ENCODE assay signal across 25 cellular contexts in the genomic region with DNA sequence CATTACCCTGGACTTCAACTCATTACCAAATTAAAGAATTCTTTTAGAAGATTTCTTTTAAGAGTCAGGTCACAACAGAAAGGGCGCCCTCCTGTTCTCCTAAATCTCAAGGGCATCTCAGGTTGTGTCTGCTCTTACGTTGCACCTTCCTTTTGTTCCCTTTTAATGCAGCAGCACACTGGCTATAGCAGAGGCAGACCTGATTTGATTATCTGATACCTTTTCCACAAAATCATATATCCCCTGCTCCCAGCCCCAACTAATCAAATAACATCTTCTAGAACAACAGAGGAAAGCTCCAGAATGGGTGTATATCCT. TPM values are rescaled to one million over a fixed set of nuclear protein-coding genes. Genes with fewer than 3 reads are reported as not detected.
DNase-seq lines count a peak whose midpoint lies in the region; ATAC-seq, FAIRE-seq and TF ChIP-seq lines count a peak whose summit lies in the region.
"Had no signal": no experiment of that assay in that cellular context is flagged by ENCODE, and none has a peak within 500 bp of the region (broad histone marks: within the 10 kb centered on the region; RNA-seq: fewer than 3 reads in every experiment).

No MANE protein-coding gene starts in this region.

- H3K14ac ChIP-seq in H1 (ENCODE audit: insufficient read length): no peak overlapping the region

- H2BK120ac ChIP-seq in H1 (replicated peaks; ENCODE audit: low read depth, low read length): no peak overlapping the region

- no peaks in the 10 kb centered on the region for H3K27me3 Mint-ChIP-seq in CD4-positive, alpha-beta T cell
- H3K27me3 Mint-ChIP-seq in CD8-positive, alpha-beta memory T cell: no peaks in the 10 kb centered on the region
- no peaks in the 10 kb centered on the region for H3K27me3 Mint-ChIP-seq in activated CD8-positive, alpha-beta T cell treated with anti-CD3 and anti-CD28 coated beads for 36 hours
- H3K27me3 Mint-ChIP-seq: activated naive CD8-positive, alpha-beta T cell treated with anti-CD3 and anti-CD28 coated beads, Interleukin-2, amount 10 ng/mL, durations not matched to agents 7 days and 5 days; dendritic cell treated with granulocyte-macrophage colony-stimulating factor and Interleukin-4, amounts not matched to agents 40 ng/mL and 50 ng/mL, for 4 days had no signal

- H3K27ac ChIP-seq in CD4-positive, alpha-beta T cell (ENCODE audit: low read depth, low read length): no peak overlapping the region
- no peak overlapping the region for H3K27ac ChIP-seq in CD8-positive, alpha-beta memory T cell (ENCODE audit: low read depth, low read length)
- no peak overlapping the region for H3K27ac ChIP-seq in H1 (ENCODE audit: low read depth, low read length)
- H3K27ac ChIP-seq: brain microvascular endothelial cell had no signal

- no peak for TF ChIP-seq RAD21 in H1 (IDR thresholded peaks at IDR 0.05 in 1 of 2, conservative IDR thresholded peaks at IDR 0.05 in 1 of 2; ENCODE audit: low read depth in 2 of 2, low read length in 2 of 2)

- no peak overlapping the region for H4K8ac ChIP-seq in H1 (ENCODE audit: extremely low read depth, insufficient read depth, low read length)

- H4K91ac ChIP-seq in H1 (replicated peaks; ENCODE audit: insufficient read length, low read length): no peak overlapping the region

- ATAC-seq in CD4-positive, alpha-beta T cell (ENCODE audit: poor library complexity): no peak
- no peak for ATAC-seq in activated CD8-positive, alpha-beta T cell treated with anti-CD3 and anti-CD28 coated beads for 36 hours
- no peak for ATAC-seq in HG03520 (IDR thresholded peaks at IDR 0.05; ENCODE audit: unreplicated experiment)
- no peak for ATAC-seq in GM18520 (IDR thresholded peaks at IDR 0.05; ENCODE audit: unreplicated experiment)
- ATAC-seq: HCT116, heart left ventricle had no signal

- no peaks in the 10 kb centered on the region for H3K27me3 ChIP-seq in CD4-positive, alpha-beta T cell (ENCODE audit: control insufficient read depth, insufficient read depth, low read length)
- no peaks in the 10 kb centered on the region for H3K27me3 ChIP-seq in CD8-positive, alpha-beta memory T cell (ENCODE audit: insufficient read depth, low read length, poor library complexity, severe bottlenecking)
- H3K27me3 ChIP-seq in H1 (replicated peaks in 1 of 4; ENCODE audit: control insufficient read depth in 3 of 4, extremely low read depth in 1 of 4, insufficient read depth in 3 of 4, low read length in 3 of 4): no peaks in the 10 kb centered on the region
- H3K27me3 ChIP-seq: brain microvascular endothelial cell, heart left ventricle had no signal

- no peak overlapping the region for H3K4me3 Mint-ChIP-seq in CD4-positive, alpha-beta T cell
- peak overlapping the region in 3 of 7 donors; percentile 1 to 10 (median 8) for H3K4me3 Mint-ChIP-seq in CD8-positive, alpha-beta memory T cell
- H3K4me3 Mint-ChIP-seq in activated CD8-positive, alpha-beta T cell treated with anti-CD3 and anti-CD28 coated beads for 36 hours: peak overlapping the region; percentile 38
- H3K4me3 Mint-ChIP-seq: activated naive CD8-positive, alpha-beta T cell treated with anti-CD3 and anti-CD28 coated beads, Interleukin-2, amount 10 ng/mL, durations not matched to agents 7 days and 5 days; dendritic cell treated with granulocyte-macrophage colony-stimulating factor and Interleukin-4, amounts not matched to agents 40 ng/mL and 50 ng/mL, for 4 days had no signal

- H3K9ac ChIP-seq in H1 (replicated peaks in 1 of 4; ENCODE audit: extremely low read depth in 1 of 4, low read depth in 3 of 4, low read length in 3 of 4): no peak overlapping the region
- H3K9ac ChIP-seq: SK-N-SH had no signal

- H3K4ac ChIP-seq in H1 (replicated peaks; ENCODE audit: insufficient read length, low read depth, low read length): no peak overlapping the region

- no peak overlapping the region for H2AK5ac ChIP-seq in H1 (ENCODE audit: low read depth, low read length)

- CTCF ChIA-PET in CD4-positive, alpha-beta T cell (lab: Charles Lee): no interaction called here
- CTCF ChIA-PET in CD8-positive, alpha-beta memory T cell (lab: Charles Lee): interaction anchor here (1.2 to 4.8 kb wide), 5 partner anchors 9 to 43 kb away, joined by 3 to 29 read pairs (median 4); no protein-coding TSS in a partner anchor
- CTCF ChIA-PET in activated CD8-positive, alpha-beta T cell treated with anti-CD3 and anti-CD28 coated beads for 36 hours (lab: Charles Lee): interaction anchor here (0.9 to 2.4 kb wide), 8 partner anchors 10 to 1481 kb away, joined by 3 to 11 read pairs (median 4); no protein-coding TSS in a partner anchor
- CTCF ChIA-PET in H1 (lab: Charles Lee; ENCODE audit: partially characterized antibody): interaction anchor here (0.5 to 2.3 kb wide), 7 partner anchors 9 to 178 kb away, joined by 3 to 7 read pairs (median 4); a partner anchor contains a TSS

- no peak overlapping the region; the same call in 1 of the 2 replicates for H2BK15ac ChIP-seq in H1 (ENCODE audit: low read length)

- H3K23ac ChIP-seq in H1 (ENCODE audit: insufficient read length): no peak overlapping the region

- no peaks in the 10 kb centered on the region for H3K36me3 ChIP-seq in CD8-positive, alpha-beta memory T cell (ENCODE audit: insufficient read depth, low read length)
- no peaks in the 10 kb centered on the region for H3K36me3 ChIP-seq in H1 (ENCODE audit: control insufficient read depth in 2 of 4, insufficient read depth in 4 of 4, low read length in 3 of 4)
- H3K36me3 ChIP-seq: brain microvascular endothelial cell had no signal

- peaks cover 42% of the 10 kb centered on the region for H3K4me1 Mint-ChIP-seq in CD4-positive, alpha-beta T cell (ENCODE audit: low read depth)
- peaks cover 70 to 93% (median 91%) of the 10 kb centered on the region in 3 donors for H3K4me1 Mint-ChIP-seq in CD8-positive, alpha-beta memory T cell
- H3K4me1 Mint-ChIP-seq in activated CD8-positive, alpha-beta T cell treated with anti-CD3 and anti-CD28 coated beads for 36 hours (ENCODE audit: low read depth): peaks cover 78% of the 10 kb centered on the region

- H3K4me3 ChIP-seq in CD8-positive, alpha-beta memory T cell (ENCODE audit: low read length): no peak overlapping the region
- no peak overlapping the region; a peak in 1 of 8 replicates for H3K4me3 ChIP-seq in H1 (ENCODE audit: extremely low read depth in 1 of 4, insufficient read depth in 2 of 4, low read depth in 3 of 4, low read length in 4 of 4)
- H3K4me3 ChIP-seq: heart left ventricle, smooth muscle cell had no signal

- FAIRE-seq in H1 (lab: Jason Lieb, UNC): peak; percentile 19
- FAIRE-seq: endothelial cell of umbilical vein, RCC 7860 had no signal

- no peak overlapping the region for H2BK12ac ChIP-seq in H1 (ENCODE audit: low read depth, low read length)

- WGBS in H1 (ENCODE audit: extremely low coverage in 1 of 2, insufficient coverage in 1 of 2, insufficient read length in 1 of 2, insufficient replicate concordance in 2 of 2, low coverage in 1 of 2, low lambda C conversion rate in 2 of 2, missing lambda C conversion rate in 1 of 2), 2 experiments: 21% methylated on average over 2 of the region's 2 CpGs; no CpG with 5 or more reads in 1 of the 2 experiments

- H3K79me2 ChIP-seq in H1 (ENCODE audit: control insufficient read depth in 1 of 2, insufficient read depth in 2 of 2, low read length in 2 of 2): no peaks in the 10 kb centered on the region

- H3K9me3 ChIP-seq in CD4-positive, alpha-beta T cell (ENCODE audit: control insufficient read depth, low read length): no peaks in the 10 kb centered on the region
- H3K9me3 ChIP-seq in CD8-positive, alpha-beta memory T cell (ENCODE audit: low read length): no peaks in the 10 kb centered on the region
- H3K9me3 ChIP-seq in H1 (ENCODE audit: insufficient read depth in 2 of 2, low read depth in 1 of 2, low read length in 1 of 2): peaks cover 0 to 3% of the 10 kb centered on the region in 2 experiments; a peak in 1 of 4 replicates
- H3K9me3 ChIP-seq: SK-N-SH had no signal

- H2BK5ac ChIP-seq in H1 (ENCODE audit: low read depth, low read length): peak overlapping the region; percentile 40; the same call in 1 of the 2 replicates

- peaks cover 60% of the 10 kb centered on the region for H3K36me3 Mint-ChIP-seq in CD4-positive, alpha-beta T cell (ENCODE audit: low read depth)
- H3K36me3 Mint-ChIP-seq in CD8-positive, alpha-beta memory T cell: peaks cover 4 to 18% (median 8%) of the 10 kb centered on the region in 3 donors
- peaks cover 40% of the 10 kb centered on the region for H3K36me3 Mint-ChIP-seq in activated CD8-positive, alpha-beta T cell treated with anti-CD3 and anti-CD28 coated beads for 36 hours (ENCODE audit: low read depth)

- no peak for DNase-seq in CD4-positive, alpha-beta T cell
- DNase-seq in CD8-positive, alpha-beta memory T cell: no peak
- no peak for DNase-seq in activated CD8-positive, alpha-beta T cell treated with anti-CD3 and anti-CD28 coated beads for 36 hours
- no peak for DNase-seq in H1 (ENCODE audit: low read depth in 1 of 2, low spot score in 2 of 2)
- DNase-seq in cerebellar nuclear complex (lab: John Stamatoyannopoulos, UW): no peak
- DNase-seq in GF-D8 (lab: John Stamatoyannopoulos, UW): no peak
- DNase-seq: activated CD4-positive, CD25-positive, alpha-beta regulatory T cell treated with anti-CD3 and anti-CD28 coated beads, Interleukin-2, amount 50 U/mL, for 72 hours; activated CD8-positive, alpha-beta memory T cell treated with anti-CD3 and anti-CD28 coated beads, Interleukin-2, amount 50 U/mL, for 48 hours; activated naive CD8-positive, alpha-beta T cell treated with anti-CD3 and anti-CD28 coated beads, Interleukin-2, amount 10 ng/mL, durations not matched to agents 7 days and 5 days; AML-193; brain microvascular endothelial cell; EL; heart left ventricle; NCI-H1105; NCI-H2081 treated with DMSO at 0.1 percent for 48 hours; NCI-H510A treated with DMSO at 0.1 percent for 48 hours; SK-N-SH; stimulated activated CD4-positive, alpha-beta T cell treated with anti-CD3 and anti-CD28 coated beads, Interleukin-4, amount 100 ng/mL, for 1 hour had no signal

- peaks cover 19% of the 10 kb centered on the region for H3K4me1 ChIP-seq in CD8-positive, alpha-beta memory T cell (ENCODE audit: insufficient read depth, low read length)
- H3K4me1 ChIP-seq in H1 (replicated peaks in 1 of 4; ENCODE audit: control insufficient read depth in 3 of 4, insufficient read depth in 4 of 4, low read length in 3 of 4): peaks cover 0 to 13% (median 6%) of the 10 kb centered on the region in 4 experiments; a peak in 4 of 7 replicates

- peak overlapping the region; percentile 77 for H4K5ac ChIP-seq in H1 (ENCODE audit: insufficient read length, low read depth, low read length)

- no peaks in the 10 kb centered on the region for H3K9me3 Mint-ChIP-seq in CD4-positive, alpha-beta T cell
- no peaks in the 10 kb centered on the region for H3K9me3 Mint-ChIP-seq in CD8-positive, alpha-beta memory T cell
- H3K9me3 Mint-ChIP-seq in activated CD8-positive, alpha-beta T cell treated with anti-CD3 and anti-CD28 coated beads for 36 hours: peaks cover 7% of the 10 kb centered on the region
- H3K9me3 Mint-ChIP-seq: dendritic cell treated with granulocyte-macrophage colony-stimulating factor and Interleukin-4, amounts not matched to agents 40 ng/mL and 50 ng/mL, for 4 days had no signal

- no peak for TF ChIP-seq POLR2A in H1 (IDR thresholded peaks at IDR 0.05; ENCODE audit: control extremely low read depth in 1 of 2, low read depth in 2 of 2, low read length in 2 of 2)

- H3K18ac ChIP-seq in H1 (ENCODE audit: extremely low read depth, low read length): peak overlapping the region; percentile 26; the same call in 1 of the 2 replicates

- no peaks in the 10 kb centered on the region for H3K23me2 ChIP-seq in H1 (ENCODE audit: low read depth, low read length)

- H3K27ac Mint-ChIP-seq in CD4-positive, alpha-beta T cell: peak overlapping the region; percentile 55
- peak overlapping the region; percentile 69 to 93 (median 87) for H3K27ac Mint-ChIP-seq in CD8-positive, alpha-beta memory T cell
- H3K27ac Mint-ChIP-seq in activated CD8-positive, alpha-beta T cell treated with anti-CD3 and anti-CD28 coated beads for 36 hours: peak overlapping the region; percentile 97
- H3K27ac Mint-ChIP-seq: dendritic cell treated with granulocyte-macrophage colony-stimulating factor and Interleukin-4, amounts not matched to agents 40 ng/mL and 50 ng/mL, for 4 days had no signal

- H4K20me1 ChIP-seq in H1 (replicated peaks in 1 of 2; ENCODE audit: control insufficient read depth in 1 of 2, insufficient read depth in 2 of 2, low read length in 2 of 2): no peaks in the 10 kb centered on the region

- peak overlapping the region; percentile 36; the same call in 1 of the 2 replicates for H2AFZ ChIP-seq in H1 (ENCODE audit: low read length)

- peak overlapping the region; percentile 8 to 32; a peak in 2 of 4 replicates for H3K4me2 ChIP-seq in H1 (ENCODE audit: insufficient read depth in 1 of 2, low read depth in 2 of 2, low read length in 2 of 2)
- H3K4me2 ChIP-seq: SK-N-SH, smooth muscle cell had no signal

- no peak overlapping the region for H3K56ac ChIP-seq in H1 (replicated peaks; ENCODE audit: insufficient read length, low read depth, low read length)

- H3K79me1 ChIP-seq in H1 (ENCODE audit: low read depth, low read length): no peaks in the 10 kb centered on the region

- no peak for TF ChIP-seq CTCF in CD4-positive, alpha-beta T cell (IDR thresholded peaks at IDR 0.05)
- no peak for TF ChIP-seq CTCF in activated CD8-positive, alpha-beta T cell treated with anti-CD3 and anti-CD28 coated beads for 36 hours (IDR thresholded peaks at IDR 0.05)
- TF ChIP-seq CTCF in H1 (IDR thresholded peaks at IDR 0.05; ENCODE audit: control extremely low read depth in 1 of 3, insufficient read depth in 1 of 3, low read depth in 1 of 3, low read length in 3 of 3): no peak

- TF ChIP-seq EP300 in H1 (IDR thresholded peaks at IDR 0.05; ENCODE audit: borderline replicate concordance in 1 of 2, low read depth in 2 of 2, low read length in 2 of 2): no peak

- POLR2A ChIA-PET in CD4-positive, alpha-beta T cell (lab: Charles Lee): interaction anchor here (1.1 kb wide), 1 partner anchor 35 kb away, joined by 3 read pairs; no protein-coding TSS in a partner anchor
- POLR2A ChIA-PET in CD8-positive, alpha-beta memory T cell (lab: Charles Lee): interaction anchor here (1.6 kb wide), 1 partner anchor 37 kb away, joined by 4 read pairs; no protein-coding TSS in a partner anchor
- POLR2A ChIA-PET in activated CD8-positive, alpha-beta T cell treated with anti-CD3 and anti-CD28 coated beads for 36 hours (lab: Charles Lee): interaction anchor here (1.1 to 2.2 kb wide), 2 partner anchors 26 to 42 kb away, joined by 5 to 9 read pairs; no protein-coding TSS in a partner anchor
- POLR2A ChIA-PET in H1 (lab: Charles Lee; ENCODE audit: partially characterized antibody): no interaction called here

- intact Hi-C loops in CD4-positive, alpha-beta T cell (cut with DNase I, micrococcal nuclease): loop anchor here in 1 of 2 experiments (2.0 to 5.0 kb wide), 2 partner anchors 122 to 181 kb away; no protein-coding TSS in a partner anchor
- intact Hi-C loops in activated CD8-positive, alpha-beta T cell treated with anti-CD3 and anti-CD28 coated beads for 36 hours (cut with micrococcal nuclease): loop anchor here (5.0 kb wide), 2 partner anchors 42 to 112 kb away; a partner anchor contains a TSS

- peak overlapping the region; percentile 43; the same call in 1 of the 2 replicates for H2BK20ac ChIP-seq in H1 (ENCODE audit: low read length)

RNA-seq across cellular contexts. Expression of a gene that starts 40.1 kb away (rescaled TPM):
- total RNA-seq in CD4-positive, alpha-beta T cell: 1 to 10 TPM; 3.5 to 4.2 TPM
- total RNA-seq in CD8-positive, alpha-beta memory T cell: 100 to 1,000 TPM; 185 TPM
- 92.8 TPM for polyA plus RNA-seq in CD8-positive, alpha-beta memory T cell
- 10 to 100 TPM; 72.8 to 73.5 TPM for total RNA-seq in activated CD8-positive, alpha-beta T cell treated with anti-CD3 and anti-CD28 coated beads for 36 hours
- not detected in 2 replicates for total RNA-seq in H1 (2021; fragmentation: NEBNext Ultra II Directional; extraction: Animal tissue kit (Norgen Biotek cat#: 25700))
- 0.02 and 0.17 TPM in 2 replicates for polyA plus RNA-seq in H1 (2011; rRNA removed)
- polyA plus RNA-seq in H1 (2011; cell fraction: cytosol; rRNA removed): 0.14 TPM
- polyA plus RNA-seq in H1 (2011; cell fraction: nucleus; rRNA removed): 0.47 TPM
- polyA plus RNA-seq in H1 (2012, experiment 1 of 2): 0.24 to 0.28 TPM in 2 of 4 replicates, not detected in the others
- not detected for polyA plus RNA-seq in H1 (2012, experiment 2 of 2)
- polyA plus RNA-seq in H1 (2013, experiment 1 of 2): 0.02 TPM
- polyA plus RNA-seq in H1 (2013, experiment 2 of 2): 0.04 TPM
- polyA minus RNA-seq in H1 (2011; rRNA and poly(A)+ RNA removed): not detected in 2 replicates
- polyA minus RNA-seq in H1 (2011; cell fraction: cytosol; rRNA and poly(A)+ RNA removed): not detected
- polyA minus RNA-seq in H1 (2011; cell fraction: nucleus; rRNA and poly(A)+ RNA removed): 0.20 TPM
- total RNA-seq: endothelial cell of umbilical vein, smooth muscle cell had no signal
- polyA plus RNA-seq: endothelial cell of umbilical vein, SK-N-SH, smooth muscle cell had no signal

Comparison
In these comparisons a context has a peak if more than half of its experiments do, and no peak if none do; other contexts are left out.
1. RNA of a gene that starts 40.1 kb away (total RNA-seq): 185 TPM in CD8-positive, alpha-beta memory T cell and 72.8 to 73.5 TPM in activated CD8-positive, alpha-beta T cell treated with anti-CD3 and anti-CD28 coated beads for 36 hours; 3.5 to 4.2 TPM in CD4-positive, alpha-beta T cell and not detected in H1; every median in the first group is over 10 times any median in the second.
2. Peak in every context shown above with its lines, with median percentiles within 50 percentile points of each other: H3K27ac Mint-ChIP-seq.